8 cellular contexts compared by ENCODE assay signal in the genomic region with DNA sequence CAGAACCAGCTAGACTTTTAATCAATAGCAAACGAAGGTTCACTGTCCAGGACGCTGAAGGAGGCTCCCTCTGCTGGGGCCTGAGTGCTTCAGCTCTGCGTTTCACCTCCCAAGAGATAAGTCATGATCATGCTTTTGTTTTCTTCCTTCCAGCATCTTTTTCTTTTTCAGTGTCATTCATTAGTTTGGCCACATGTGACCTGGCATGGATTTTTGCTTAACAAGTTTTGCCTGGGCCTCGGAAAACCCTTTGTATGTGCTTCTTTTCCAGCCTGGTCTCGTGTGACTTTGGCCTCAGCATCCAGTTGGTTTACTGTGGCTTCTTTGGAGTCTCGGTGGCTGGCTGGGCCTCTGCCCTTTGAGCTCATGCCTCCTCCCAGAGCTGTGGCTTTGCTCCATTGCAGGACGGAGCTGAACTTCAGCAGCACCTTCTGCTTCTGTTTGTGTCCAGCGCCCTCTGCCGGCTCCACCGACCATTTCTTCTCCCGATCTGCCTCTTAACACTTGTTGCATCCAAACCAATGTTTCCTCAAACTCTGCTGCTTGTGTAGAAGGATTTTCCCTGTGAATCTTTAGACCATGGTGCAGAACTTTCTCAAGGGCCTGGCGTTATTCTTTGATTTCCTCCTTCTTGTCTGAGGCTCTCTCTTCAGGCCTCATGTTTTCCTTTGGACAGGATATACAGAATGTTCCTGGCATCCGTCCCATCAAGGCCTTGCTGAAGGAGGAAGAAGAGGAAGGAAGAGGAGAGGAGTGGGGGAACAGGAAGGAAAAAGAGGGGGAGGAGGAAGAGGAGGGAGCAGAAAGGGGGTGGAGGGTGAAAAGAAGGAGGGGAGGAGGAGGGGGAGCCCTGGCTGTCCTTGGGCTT. TPM values are rescaled to one million over a fixed set of nuclear protein-coding genes. Genes with fewer than 3 reads are reported as not detected.
DNase-seq lines count a peak whose midpoint lies in the region; ATAC-seq and TF ChIP-seq lines count a peak whose summit lies in the region.

No MANE protein-coding gene starts in this region.

- H3K4me1 ChIP-seq in DOHH2 (ENCODE audit: control insufficient read depth, low read length), result peaks cover 17% of the 10 kb centered on the region
- peaks cover 15% of the 10 kb centered on the region for H3K4me1 ChIP-seq in testis

- H3K9me2 ChIP-seq in DOHH2 (replicated peaks; ENCODE audit: control insufficient read depth, low read length), result no peaks in the 10 kb centered on the region

- H3K79me2 ChIP-seq in DOHH2 (ENCODE audit: control insufficient read depth, low read length), result no peaks in the 10 kb centered on the region

- WGBS in testis, 2 donors, result 27 to 37% methylated on average over 13 of the region's 13 CpGs

- TF ChIP-seq CTCF in DOHH2 (IDR thresholded peaks at IDR 0.05; ENCODE audit: low read depth, low read length, poor library complexity, severe bottlenecking) (peak; percentile 93), foreskin fibroblast (IDR thresholded peaks at IDR 0.05; ENCODE audit: low read depth, low read length) (peak; percentile 63), testis (IDR thresholded peaks at IDR 0.05) (peak; percentile 73 to 79 (median 77))

- H3K4me2 ChIP-seq in DOHH2 (ENCODE audit: low read length), result peak overlapping the region; percentile 35; the same call in 1 of the 2 replicates

- no peaks in the 10 kb centered on the region for H4K20me1 ChIP-seq in DOHH2 (ENCODE audit: control insufficient read depth, insufficient read depth, low read depth, low read length)

- peaks cover 2% of the 10 kb centered on the region; the same call in 1 of the 2 replicates for H3F3A ChIP-seq in DOHH2 (ENCODE audit: control insufficient read depth, insufficient read depth)

- H3K4me3 ChIP-seq in DOHH2 (ENCODE audit: low read length) (no peak overlapping the region), foreskin fibroblast (ENCODE audit: low read depth in 1 of 2, low read length in 2 of 2) (peak overlapping the region in 1 of 2 donors; percentile 4), testis (no peak overlapping the region)

- H3K27me3 ChIP-seq in DOHH2 (ENCODE audit: control insufficient read depth, low read length), result no peaks in the 10 kb centered on the region
- no peaks in the 10 kb centered on the region for H3K27me3 ChIP-seq in testis

- DNase-seq in KG1 (lab: John Stamatoyannopoulos, UW) (peak; percentile 63), SHP77 (lab: John Stamatoyannopoulos, UW) (peak; percentile 73 to 82), foreskin fibroblast (peak; percentile 92 to 97), occipital lobe (lab: John Stamatoyannopoulos, UW) (peak; percentile 79), testis (peak; percentile 96)
- peak; percentile 89 for DNase-seq in activated effector memory CD4-positive, alpha-beta T cell treated with anti-CD3 and anti-CD28 coated beads, Interleukin-2, amount 50 U/mL, for 16 hours

- TF ChIP-seq POLR2A in testis (IDR thresholded peaks at IDR 0.05), result no peak

- H3K9me3 ChIP-seq in DOHH2 (ENCODE audit: control insufficient read depth, insufficient read depth, low read length) (no peaks in the 10 kb centered on the region), testis (no peaks in the 10 kb centered on the region)

- ATAC-seq in GM19395 (IDR thresholded peaks at IDR 0.05; ENCODE audit: unreplicated experiment), result no peak

- intact Hi-C loops in testis (cut with DNase I; ENCODE audit: low total_unique reads), result no loop called here

- H3K27ac ChIP-seq in DOHH2 (ENCODE audit: low read depth, low read length) (peak overlapping the region; percentile 32; the same call in 1 of the 2 replicates), testis (peak overlapping the region; percentile 0 to 69)

- H3K36me3 ChIP-seq in DOHH2 (ENCODE audit: control insufficient read depth, low read length), result peaks cover 30% of the 10 kb centered on the region
- no peaks in the 10 kb centered on the region for H3K36me3 ChIP-seq in testis (ENCODE audit: low read depth, missing control alignments)

RNA-seq across cellular contexts. Expression of a gene that starts 23.6 kb away (rescaled TPM):
- 80.8 TPM for total RNA-seq in occipital lobe
- total RNA-seq in testis, result 10 to 100 TPM; 22.0 to 40.3 TPM
- polyA plus RNA-seq in testis (ENCODE audit: insufficient read depth, low read depth, low replicate concordance), result 21.3 TPM

RNA-seq across cellular contexts. Expression of a gene that starts 25.0 kb away (rescaled TPM):
- total RNA-seq in occipital lobe (5.5 TPM), testis (10 to 100 TPM; 55.5 to 59.1 TPM)
- polyA plus RNA-seq in testis (ENCODE audit: insufficient read depth, low read depth, low replicate concordance), result 29.8 TPM

RNA-seq across cellular contexts. Expression of a gene that starts 56.9 kb away (rescaled TPM):
- total RNA-seq in occipital lobe (10.5 TPM), testis (10 to 100 TPM; 22.1 to 38.0 TPM)
- 40.9 TPM for polyA plus RNA-seq in testis (ENCODE audit: insufficient read depth, low read depth, low replicate concordance)

RNA-seq across cellular contexts. Expression of a gene that starts 59.9 kb away (rescaled TPM):
- 78.3 TPM for total RNA-seq in occipital lobe
- total RNA-seq in testis, result 10 to 100 TPM; 59.8 to 65.3 TPM
- polyA plus RNA-seq in testis (ENCODE audit: insufficient read depth, low read depth, low replicate concordance), result 44.8 TPM
